25 cellular contexts compared by ENCODE assay signal in genomic region chr5:122354293-122354692, GRCh38. TPM values are rescaled to one million over a fixed set of nuclear protein-coding genes. Genes with fewer than 3 reads are reported as not detected.
DNase-seq lines count a peak whose midpoint lies in the region; ATAC-seq and TF ChIP-seq lines count a peak whose summit lies in the region.
"Had no signal": no experiment of that assay in that cellular context is flagged by ENCODE, and none has a peak within 500 bp of the region (broad histone marks: within the 10 kb centered on the region; RNA-seq: fewer than 3 reads in every experiment).

No MANE protein-coding gene starts in this region.

- H4K8ac ChIP-seq in mesenchymal stem cell (ENCODE audit: low read length) = no peak overlapping the region

- H3K4me2 ChIP-seq in GM23338 (peak overlapping the region; percentile 68), mesenchymal stem cell (ENCODE audit: low read length, poor library complexity, severe bottlenecking) (no peak overlapping the region)
- H3K4me2 ChIP-seq: A549, smooth muscle cell had no signal

- H3K9me3 Mint-ChIP-seq in GM23338 = no peaks in the 10 kb centered on the region
- H3K9me3 Mint-ChIP-seq in activated CD8-positive, alpha-beta memory T cell treated with anti-CD3 and anti-CD28 coated beads, Interleukin-2, amount 10 ng/mL, durations not matched to agents 7 days and 5 days (ENCODE audit: low read depth) = no peaks in the 10 kb centered on the region
- H3K9me3 Mint-ChIP-seq: activated B cell treated with CpG ODN at 0.5 μM for 24 hours; activated T-helper 2 cell treated with anti-CD3 and anti-CD28 coated beads, Interferon-gamma antibody, Interleukin-2, Interleukin-4, amounts not matched to agents 10 μg/mL and 5 μg/mL and 100 μg/mL, durations not matched to agents 14 hours and 24 hours and 36 hours; central memory CD8-positive, alpha-beta T cell; stimulated activated effector memory CD8-positive, alpha-beta T cell treated with anti-CD3 and anti-CD28 coated beads, Interleukin-12 subunit alpha, Interleukin-12 subunit beta, amount 100 ng/mL, for 72 hours had no signal

- CTCF ChIA-PET in activated CD8-positive, alpha-beta memory T cell treated with anti-CD3 and anti-CD28 coated beads, Interleukin-2, amount 10 ng/mL, durations not matched to agents 7 days and 5 days (lab: Charles Lee) = no interaction called here

- peak overlapping the region; percentile 56 for H3K4me3 Mint-ChIP-seq in GM23338
- H3K4me3 Mint-ChIP-seq in activated CD8-positive, alpha-beta memory T cell treated with anti-CD3 and anti-CD28 coated beads, Interleukin-2, amount 10 ng/mL, durations not matched to agents 7 days and 5 days = no peak overlapping the region
- H3K4me3 Mint-ChIP-seq: activated B cell treated with CpG ODN at 0.5 μM for 24 hours; activated naive CD8-positive, alpha-beta T cell; central memory CD8-positive, alpha-beta T cell; stimulated activated effector memory CD8-positive, alpha-beta T cell treated with anti-CD3 and anti-CD28 coated beads, Interleukin-12 subunit alpha, Interleukin-12 subunit beta, amount 100 ng/mL, for 72 hours had no signal

- TF ChIP-seq CTCF in GM23338 (conservative IDR thresholded peaks at IDR 0.05; ENCODE audit: low read depth in 2 of 2) = no peak
- TF ChIP-seq CTCF in GM13977 (IDR thresholded peaks at IDR 0.05; ENCODE audit: extremely low read depth, insufficient read depth, missing control alignments) = no peak

- H2BK5ac ChIP-seq in mesenchymal stem cell (ENCODE audit: low read depth, low read length, poor library complexity, severe bottlenecking) = no peak overlapping the region

- H2BK12ac ChIP-seq in mesenchymal stem cell (ENCODE audit: low read length in 2 of 2) = no peak overlapping the region

- H2BK120ac ChIP-seq in mesenchymal stem cell (ENCODE audit: low read depth, low read length) = no peak overlapping the region

- H3K27me3 ChIP-seq in GM23338 (ENCODE audit: insufficient read depth) (no peaks in the 10 kb centered on the region), mesenchymal stem cell (ENCODE audit: control insufficient read depth in 1 of 2, insufficient read depth in 1 of 2, low read length in 2 of 2) (no peaks in the 10 kb centered on the region)
- H3K27me3 ChIP-seq: ascending aorta, BE2C had no signal

- H3K36me3 ChIP-seq in GM23338 (ENCODE audit: insufficient read depth) = no peaks in the 10 kb centered on the region
- H3K36me3 ChIP-seq in mesenchymal stem cell (ENCODE audit: control insufficient read depth in 1 of 2, insufficient read depth in 2 of 2, low read depth in 1 of 2, low read length in 2 of 2) = no peaks in the 10 kb centered on the region
- H3K36me3 ChIP-seq: ascending aorta, BE2C had no signal

- H3K4me3 ChIP-seq in GM23338 = peak overlapping the region; percentile 9; the same call in 1 of the 2 replicates
- no peak overlapping the region for H3K4me3 ChIP-seq in mesenchymal stem cell (ENCODE audit: insufficient read depth in 1 of 2, low read depth in 1 of 2, low read length in 2 of 2)
- H3K4me3 ChIP-seq: A549, ascending aorta, smooth muscle cell had no signal

- peak overlapping the region; percentile 85 for H3K27ac Mint-ChIP-seq in GM23338
- H3K27ac Mint-ChIP-seq in activated CD8-positive, alpha-beta memory T cell treated with anti-CD3 and anti-CD28 coated beads, Interleukin-2, amount 10 ng/mL, durations not matched to agents 7 days and 5 days = no peak overlapping the region
- H3K27ac Mint-ChIP-seq: activated B cell treated with CpG ODN at 0.5 μM for 24 hours; activated naive CD8-positive, alpha-beta T cell; activated T-helper 2 cell treated with anti-CD3 and anti-CD28 coated beads, Interferon-gamma antibody, Interleukin-2, Interleukin-4, amounts not matched to agents 10 μg/mL and 5 μg/mL and 100 μg/mL, durations not matched to agents 14 hours and 24 hours and 36 hours; stimulated activated effector memory CD8-positive, alpha-beta T cell treated with anti-CD3 and anti-CD28 coated beads, Interleukin-12 subunit alpha, Interleukin-12 subunit beta, amount 100 ng/mL, for 72 hours had no signal

- in situ Hi-C loops in GM13977 (cut with MboI; ENCODE audit: low pct_unique_long_range_greater_than_20kb, low sequenced_read_pairs, unreplicated experiment) = no loop called here

- H2AFZ ChIP-seq in GM23338 (no peak overlapping the region), mesenchymal stem cell (ENCODE audit: low read depth, low read length) (no peak overlapping the region)

- peak; percentile 75 for DNase-seq in GM23338 (ENCODE audit: low spot score)
- DNase-seq in NCI-H526 (lab: John Stamatoyannopoulos, UW) = peak; percentile 47 to 57
- peak; percentile 79 for DNase-seq in fibroblast of gingiva (ENCODE audit: low read depth)
- peak; percentile 24 for DNase-seq in mesenchymal stem cell
- DNase-seq in foreskin melanocyte = no peak
- no peak for DNase-seq in activated gamma-delta T cell treated with Interleukin-2 at 50 U/mL for 16 hours
- no peak for DNase-seq in GM13977 (ENCODE audit: low spot score)
- DNase-seq in activated CD8-positive, alpha-beta memory T cell treated with anti-CD3 and anti-CD28 coated beads, Interleukin-2, amount 10 ng/mL, durations not matched to agents 7 days and 5 days = no peak
- DNase-seq: activated B cell treated with CpG ODN at 0.5 μM for 24 hours; activated CD4-positive, alpha-beta T cell treated with anti-CD3 and anti-CD28 coated beads, Interleukin-2, amount 50 U/mL, for 4 hours; activated CD8-positive, alpha-beta memory T cell treated with anti-CD3 and anti-CD28 coated beads, Interleukin-2, amount 50 U/mL, for 48 hours; BE2C; GDM1; HCEC 1CT; NCI-H1105 treated with DMSO at 0.1 percent for 48 hours; NCI-H2081; retina; stimulated activated CD4-positive, alpha-beta T cell treated with anti-CD3 and anti-CD28 coated beads, Interleukin-2, amount 100 ng/mL, for 48 hours had no signal

- H3K27ac ChIP-seq in GM23338 (ENCODE audit: low read depth) = no peak overlapping the region
- no peak overlapping the region for H3K27ac ChIP-seq in mesenchymal stem cell (ENCODE audit: low read length, poor library complexity, severe bottlenecking)
- H3K27ac ChIP-seq: A549, ascending aorta had no signal

- no peak overlapping the region for H3K14ac ChIP-seq in mesenchymal stem cell (ENCODE audit: low read length in 2 of 2)

- no peaks in the 10 kb centered on the region for H3K79me1 ChIP-seq in mesenchymal stem cell (replicated peaks; ENCODE audit: low read length, poor library complexity, severe bottlenecking)

- WGBS in mesenchymal stem cell = 67% methylated on average over 2 of the region's 3 CpGs

- H3K4me1 Mint-ChIP-seq in GM23338 = peaks cover 56% of the 10 kb centered on the region
- no peaks in the 10 kb centered on the region for H3K4me1 Mint-ChIP-seq in activated CD8-positive, alpha-beta memory T cell treated with anti-CD3 and anti-CD28 coated beads, Interleukin-2, amount 10 ng/mL, durations not matched to agents 7 days and 5 days
- H3K4me1 Mint-ChIP-seq: activated B cell treated with CpG ODN at 0.5 μM for 24 hours; central memory CD8-positive, alpha-beta T cell; stimulated activated effector memory CD8-positive, alpha-beta T cell treated with anti-CD3 and anti-CD28 coated beads, Interleukin-12 subunit alpha, Interleukin-12 subunit beta, amount 100 ng/mL, for 72 hours had no signal

- peaks cover 10% of the 10 kb centered on the region for H3K27me3 Mint-ChIP-seq in GM23338 (ENCODE audit: insufficient read depth, low read depth, poor library complexity)
- H3K27me3 Mint-ChIP-seq in activated CD8-positive, alpha-beta memory T cell treated with anti-CD3 and anti-CD28 coated beads, Interleukin-2, amount 10 ng/mL, durations not matched to agents 7 days and 5 days = no peaks in the 10 kb centered on the region
- H3K27me3 Mint-ChIP-seq: activated B cell treated with CpG ODN at 0.5 μM for 24 hours; activated naive CD8-positive, alpha-beta T cell; central memory CD8-positive, alpha-beta T cell had no signal

- H3K36me3 Mint-ChIP-seq in GM23338 (ENCODE audit: low read depth) = no peaks in the 10 kb centered on the region
- H3K36me3 Mint-ChIP-seq in activated CD8-positive, alpha-beta memory T cell treated with anti-CD3 and anti-CD28 coated beads, Interleukin-2, amount 10 ng/mL, durations not matched to agents 7 days and 5 days = no peaks in the 10 kb centered on the region
- H3K36me3 Mint-ChIP-seq: activated naive CD8-positive, alpha-beta T cell; stimulated activated effector memory CD8-positive, alpha-beta T cell treated with anti-CD3 and anti-CD28 coated beads, Interleukin-12 subunit alpha, Interleukin-12 subunit beta, amount 100 ng/mL, for 72 hours had no signal

- peak; percentile 95 for ATAC-seq in GM23338
- no peak for ATAC-seq in activated CD8-positive, alpha-beta memory T cell treated with anti-CD3 and anti-CD28 coated beads, Interleukin-2, amount 10 ng/mL, durations not matched to agents 7 days and 5 days
- ATAC-seq: A549; stimulated activated effector memory CD8-positive, alpha-beta T cell treated with anti-CD3 and anti-CD28 coated beads, Interleukin-12 subunit alpha, Interleukin-12 subunit beta, amount 100 ng/mL, for 72 hours had no signal

- H4K20me1 ChIP-seq in GM23338 (replicated peaks; ENCODE audit: insufficient read depth) = no peaks in the 10 kb centered on the region

- no peaks in the 10 kb centered on the region for H3F3A ChIP-seq in GM23338 (replicated peaks; ENCODE audit: low read depth)

- no peak overlapping the region for H4K91ac ChIP-seq in mesenchymal stem cell (ENCODE audit: low read length)

- H3K4me1 ChIP-seq in GM23338 (ENCODE audit: insufficient read depth) (peaks cover 35% of the 10 kb centered on the region), mesenchymal stem cell (ENCODE audit: control insufficient read depth, insufficient read depth, low read depth, low read length) (no peaks in the 10 kb centered on the region)
- H3K4me1 ChIP-seq: A549, ascending aorta, BE2C had no signal

- H2BK15ac ChIP-seq in mesenchymal stem cell (ENCODE audit: low read depth, poor library complexity, severe bottlenecking) = no peak overlapping the region

- no peak overlapping the region for H3K9ac ChIP-seq in mesenchymal stem cell (ENCODE audit: low read length)

- no peaks in the 10 kb centered on the region for H3K9me2 ChIP-seq in GM23338 (ENCODE audit: insufficient read depth)

- H3K9me3 ChIP-seq in mesenchymal stem cell (ENCODE audit: control insufficient read depth, low read length) = no peaks in the 10 kb centered on the region
- H3K9me3 ChIP-seq: A549, ascending aorta, BE2C had no signal

- H3K18ac ChIP-seq in mesenchymal stem cell (ENCODE audit: low read depth in 1 of 2, low read length in 2 of 2) = no peak overlapping the region

- no peaks in the 10 kb centered on the region for H3K79me2 ChIP-seq in GM23338 (replicated peaks; ENCODE audit: insufficient read depth)

- no peak overlapping the region for H3K23ac ChIP-seq in mesenchymal stem cell (ENCODE audit: low read length in 2 of 2)

- H2AK5ac ChIP-seq in mesenchymal stem cell (ENCODE audit: low read length, severe bottlenecking) = no peak overlapping the region

- H3K4ac ChIP-seq in mesenchymal stem cell (ENCODE audit: low read depth in 1 of 2, low read length in 2 of 2) = no peak overlapping the region

RNA-seq across cellular contexts. Expression of gene SNCAIP, which starts 42.3 kb away (rescaled TPM):
- 8.0 and 11.9 TPM in 2 replicates for total RNA-seq in GM23338 (2014; rRNA removed; shearing (Covaris generic))
- 5.6 and 6.1 TPM in 2 replicates for polyA plus RNA-seq in GM23338 (2016; fragmentation: Nextera tagmentation; extraction: Ambion mirVana)
- polyA plus RNA-seq in mesenchymal stem cell (2013, experiment 1 of 2) = 1.5 TPM
- polyA plus RNA-seq in mesenchymal stem cell (2013, experiment 2 of 2) = 1.8 TPM
- not detected for total RNA-seq in activated CD8-positive, alpha-beta memory T cell treated with anti-CD3 and anti-CD28 coated beads, Interleukin-2, amount 10 ng/mL, durations not matched to agents 7 days and 5 days
- total RNA-seq: activated B cell treated with CpG ODN at 0.5 μM for 24 hours; activated T-helper 2 cell treated with anti-CD3 and anti-CD28 coated beads, Interferon-gamma antibody, Interleukin-2, Interleukin-4, amounts not matched to agents 10 μg/mL and 5 μg/mL and 100 μg/mL, durations not matched to agents 14 hours and 24 hours and 36 hours had no signal

Comparison
In these comparisons a context has a peak if more than half of its experiments do, and no peak if none do; other contexts are left out.
1. DNase-seq: peak in GM23338 (single experiment), NCI-H526 (2 of 2), fibroblast of gingiva (single experiment) and mesenchymal stem cell (single experiment); none in foreskin melanocyte (single experiment), activated gamma-delta T cell treated with Interleukin-2 at 50 U/mL for 16 hours (single experiment), GM13977 (single experiment) and activated CD8-positive, alpha-beta memory T cell treated with anti-CD3 and anti-CD28 coated beads, Interleukin-2, amount 10 ng/mL, durations not matched to agents 7 days and 5 days (single experiment).